Comparison of ENCODE assay signal across 12 cellular contexts in genomic region chr17:42579794-42580551, GRCh38. TPM values are rescaled to one million over a fixed set of nuclear protein-coding genes. Genes with fewer than 3 reads are reported as not detected.
DNase-seq lines count a peak whose midpoint lies in the region; ATAC-seq and TF ChIP-seq lines count a peak whose summit lies in the region.
"Had no signal": no experiment of that assay in that cellular context is flagged by ENCODE, and none has a peak within 500 bp of the region (broad histone marks: within the 10 kb centered on the region; RNA-seq: fewer than 3 reads in every experiment).

No MANE protein-coding gene starts in this region.

- TF ChIP-seq POLR2A in body of pancreas (IDR thresholded peaks at IDR 0.05) = no peak

- intact Hi-C loops in activated CD4-positive, alpha-beta T cell treated with anti-CD3 and anti-CD28 coated beads for 36 hours (cut with DNase I, micrococcal nuclease) = loop anchor here in 1 of 2 experiments (2.0 to 5.0 kb wide), 2 partner anchors 99 to 242 kb away; partner anchors contain the start of gene BECN1
- intact Hi-C loops in activated T-helper 1 cell treated with anti-CD3 and anti-CD28 coated beads, Interleukin-12 subunit alpha, Interleukin-12 subunit beta, Interleukin-2, Interleukin-4 antibody, amounts not matched to agents 30 ng/mL and 10 ng/mL and 1 ng/mL, durations not matched to agents 14 hours and 24 hours and 36 hours (cut with micrococcal nuclease) = loop anchor here (5.0 to 10.0 kb wide), 2 partner anchors 347 to 545 kb away; partner anchors contain the start of gene BRCA1
- intact Hi-C loops in body of pancreas (cut with DNase I) = loop anchor here (5.0 kb wide), 1 partner anchor 102 kb away; the partner anchor contains the start of genes CCR10 and CNTNAP1

- H3K27me3 ChIP-seq in body of pancreas = no peaks in the 10 kb centered on the region
- H3K27me3 ChIP-seq: upper lobe of left lung had no signal

- no peaks in the 10 kb centered on the region for H3K9me3 ChIP-seq in body of pancreas
- H3K9me3 ChIP-seq: upper lobe of left lung had no signal

- H3K4me1 ChIP-seq in body of pancreas = peaks cover 22% of the 10 kb centered on the region

- peaks cover 48% of the 10 kb centered on the region for H3K36me3 Mint-ChIP-seq in activated CD4-positive, alpha-beta T cell treated with anti-CD3 and anti-CD28 coated beads for 36 hours (ENCODE audit: low read depth)
- H3K36me3 Mint-ChIP-seq in activated T-helper 1 cell treated with anti-CD3 and anti-CD28 coated beads, Interleukin-12 subunit alpha, Interleukin-12 subunit beta, Interleukin-2, Interleukin-4 antibody, amounts not matched to agents 30 ng/mL and 10 ng/mL and 1 ng/mL, durations not matched to agents 14 hours and 24 hours and 36 hours (ENCODE audit: low read depth) = peaks cover 27% of the 10 kb centered on the region
- peaks cover 0 to 63% (median 6%) of the 10 kb centered on the region in 3 donors for H3K36me3 Mint-ChIP-seq in naive thymus-derived CD8-positive, alpha-beta T cell

- no peak for ATAC-seq in activated CD4-positive, alpha-beta T cell treated with anti-CD3 and anti-CD28 coated beads for 36 hours
- no peak for ATAC-seq in naive thymus-derived CD8-positive, alpha-beta T cell
- ATAC-seq in HG02973 (IDR thresholded peaks at IDR 0.05; ENCODE audit: unreplicated experiment) (no peak), body of pancreas (no peak)

- WGBS in body of pancreas, 2 donors = 32 to 47% methylated on average over 2 of the region's 2 CpGs

- no peak for TF ChIP-seq CTCF in body of pancreas (IDR thresholded peaks at IDR 0.05)

- H3K27me3 Mint-ChIP-seq in activated CD4-positive, alpha-beta T cell treated with anti-CD3 and anti-CD28 coated beads for 36 hours = no peaks in the 10 kb centered on the region
- H3K27me3 Mint-ChIP-seq in activated T-helper 1 cell treated with anti-CD3 and anti-CD28 coated beads, Interleukin-12 subunit alpha, Interleukin-12 subunit beta, Interleukin-2, Interleukin-4 antibody, amounts not matched to agents 30 ng/mL and 10 ng/mL and 1 ng/mL, durations not matched to agents 14 hours and 24 hours and 36 hours (ENCODE audit: insufficient read depth) = no peaks in the 10 kb centered on the region
- H3K27me3 Mint-ChIP-seq in naive thymus-derived CD8-positive, alpha-beta T cell = no peaks in the 10 kb centered on the region

- CTCF ChIA-PET in activated CD4-positive, alpha-beta T cell treated with anti-CD3 and anti-CD28 coated beads for 36 hours (lab: Charles Lee) = interaction anchor here (0.5 to 4.7 kb wide), 11 partner anchors 17 to 613 kb away, joined by 3 to 80 read pairs (median 3); partner anchors contain the start of genes CNP, RETREG3 and TUBG1

- H3K36me3 ChIP-seq in body of pancreas (replicated peaks in 1 of 2; ENCODE audit: insufficient read depth in 1 of 2, low read depth in 2 of 2) = peaks cover 22 to 28% of the 10 kb centered on the region in 2 donors

- H3K27ac ChIP-seq in body of pancreas = no peak overlapping the region
- H3K27ac ChIP-seq: upper lobe of left lung had no signal

- POLR2A ChIA-PET in activated CD4-positive, alpha-beta T cell treated with anti-CD3 and anti-CD28 coated beads for 36 hours (lab: Charles Lee) = no interaction called here
- POLR2A ChIA-PET in naive thymus-derived CD8-positive, alpha-beta T cell (lab: Charles Lee) = interaction anchor here (0.6 to 4.8 kb wide), 3 partner anchors 13 to 127 kb away, joined by 3 to 41 read pairs (median 14); partner anchors contain the start of genes MLX, RETREG3 and TUBG1

- in situ Hi-C loops in KBM-7 (cut with MboI; ENCODE audit: low pct_unique_long_range_greater_than_20kb, low sequenced_read_pairs) = loop anchor here (25.0 kb wide), 1 partner anchor 357 kb away; no protein-coding TSS in a partner anchor

- H3K27ac Mint-ChIP-seq in activated CD4-positive, alpha-beta T cell treated with anti-CD3 and anti-CD28 coated beads for 36 hours = peak overlapping the region; percentile 53
- H3K27ac Mint-ChIP-seq in activated T-helper 1 cell treated with anti-CD3 and anti-CD28 coated beads, Interleukin-12 subunit alpha, Interleukin-12 subunit beta, Interleukin-2, Interleukin-4 antibody, amounts not matched to agents 30 ng/mL and 10 ng/mL and 1 ng/mL, durations not matched to agents 14 hours and 24 hours and 36 hours = no peak overlapping the region
- peak overlapping the region in 8 of 10 donors; percentile 20 to 80 (median 56) for H3K27ac Mint-ChIP-seq in naive thymus-derived CD8-positive, alpha-beta T cell

- no peaks in the 10 kb centered on the region for H3K9me3 Mint-ChIP-seq in activated CD4-positive, alpha-beta T cell treated with anti-CD3 and anti-CD28 coated beads for 36 hours (ENCODE audit: low read depth)
- H3K9me3 Mint-ChIP-seq in activated T-helper 1 cell treated with anti-CD3 and anti-CD28 coated beads, Interleukin-12 subunit alpha, Interleukin-12 subunit beta, Interleukin-2, Interleukin-4 antibody, amounts not matched to agents 30 ng/mL and 10 ng/mL and 1 ng/mL, durations not matched to agents 14 hours and 24 hours and 36 hours = no peaks in the 10 kb centered on the region
- H3K9me3 Mint-ChIP-seq in naive thymus-derived CD8-positive, alpha-beta T cell = no peaks in the 10 kb centered on the region

- no peak overlapping the region for H3K4me3 ChIP-seq in body of pancreas
- H3K4me3 ChIP-seq: upper lobe of left lung had no signal

- no peak for DNase-seq in activated CD4-positive, alpha-beta T cell treated with anti-CD3 and anti-CD28 coated beads for 36 hours
- DNase-seq in activated CD4-positive, alpha-beta T cell treated with anti-CD3 and anti-CD28 coated beads for 4 hours = no peak
- peak; percentile 44 for DNase-seq in KBM-7
- no peak for DNase-seq in activated T-helper 1 cell treated with anti-CD3 and anti-CD28 coated beads, Interleukin-12 subunit alpha, Interleukin-12 subunit beta, Interleukin-2, Interleukin-4 antibody, amounts not matched to agents 30 ng/mL and 10 ng/mL and 1 ng/mL, durations not matched to agents 14 hours and 24 hours and 36 hours (ENCODE audit: low spot score)
- no peak for DNase-seq in naive thymus-derived CD8-positive, alpha-beta T cell
- DNase-seq in NCI-H1694 treated with DMSO at 0.1 percent for 48 hours (lab: John Stamatoyannopoulos, UW) = no peak
- no peak for DNase-seq in body of pancreas
- DNase-seq: mesendoderm, NCI-H446, posterior cingulate gyrus, upper lobe of left lung had no signal

- H3K4me3 Mint-ChIP-seq in activated CD4-positive, alpha-beta T cell treated with anti-CD3 and anti-CD28 coated beads for 36 hours = peak overlapping the region; percentile 6
- peak overlapping the region; percentile 76 for H3K4me3 Mint-ChIP-seq in activated T-helper 1 cell treated with anti-CD3 and anti-CD28 coated beads, Interleukin-12 subunit alpha, Interleukin-12 subunit beta, Interleukin-2, Interleukin-4 antibody, amounts not matched to agents 30 ng/mL and 10 ng/mL and 1 ng/mL, durations not matched to agents 14 hours and 24 hours and 36 hours
- peak overlapping the region in 5 of 10 donors; percentile 2 to 59 (median 48) for H3K4me3 Mint-ChIP-seq in naive thymus-derived CD8-positive, alpha-beta T cell

- H3K4me1 Mint-ChIP-seq in activated CD4-positive, alpha-beta T cell treated with anti-CD3 and anti-CD28 coated beads for 36 hours = peaks cover 26% of the 10 kb centered on the region
- peaks cover 38% of the 10 kb centered on the region for H3K4me1 Mint-ChIP-seq in activated T-helper 1 cell treated with anti-CD3 and anti-CD28 coated beads, Interleukin-12 subunit alpha, Interleukin-12 subunit beta, Interleukin-2, Interleukin-4 antibody, amounts not matched to agents 30 ng/mL and 10 ng/mL and 1 ng/mL, durations not matched to agents 14 hours and 24 hours and 36 hours (ENCODE audit: low read depth)
- peaks cover 14 to 34% (median 32%) of the 10 kb centered on the region in 4 donors for H3K4me1 Mint-ChIP-seq in naive thymus-derived CD8-positive, alpha-beta T cell

RNA-seq across cellular contexts. Expression of gene PSMC3IP, which starts 2.4 kb away (rescaled TPM):
- total RNA-seq in activated CD4-positive, alpha-beta T cell treated with anti-CD3 and anti-CD28 coated beads for 36 hours = 10 to 100 TPM; 27.0 to 28.9 TPM
- 27.6 and 31.5 TPM in 2 replicates for total RNA-seq in activated T-helper 1 cell treated with anti-CD3 and anti-CD28 coated beads, Interleukin-12 subunit alpha, Interleukin-12 subunit beta, Interleukin-2, Interleukin-4 antibody, amounts not matched to agents 30 ng/mL and 10 ng/mL and 1 ng/mL, durations not matched to agents 14 hours and 24 hours and 36 hours
- total RNA-seq in naive thymus-derived CD8-positive, alpha-beta T cell = 1 to 10 TPM; 3.3 to 4.6 TPM
- 1 to 10 TPM in 1 of 3 donors, under 1 TPM in 2; 0.69 to 1.1 (median 0.71) TPM for polyA plus RNA-seq in naive thymus-derived CD8-positive, alpha-beta T cell
- 1 to 10 TPM in 1 of 2 donors, not detected in 1; 2.1 TPM for total RNA-seq in body of pancreas

RNA-seq across cellular contexts. Expression of gene MLX, which starts 13.1 kb away (rescaled TPM):
- 10 to 100 TPM; 38.7 to 40.7 TPM for total RNA-seq in activated CD4-positive, alpha-beta T cell treated with anti-CD3 and anti-CD28 coated beads for 36 hours
- 74.1 and 75.4 TPM in 2 replicates for total RNA-seq in activated T-helper 1 cell treated with anti-CD3 and anti-CD28 coated beads, Interleukin-12 subunit alpha, Interleukin-12 subunit beta, Interleukin-2, Interleukin-4 antibody, amounts not matched to agents 30 ng/mL and 10 ng/mL and 1 ng/mL, durations not matched to agents 14 hours and 24 hours and 36 hours
- 10 to 100 TPM; 58.2 to 67.8 TPM for total RNA-seq in naive thymus-derived CD8-positive, alpha-beta T cell
- polyA plus RNA-seq in naive thymus-derived CD8-positive, alpha-beta T cell = 10 to 100 TPM; 24.6 to 47.1 (median 25.0) TPM
- 10 to 100 TPM; 24.9 to 28.7 TPM for total RNA-seq in body of pancreas

RNA-seq across cellular contexts. Expression of gene COASY, which starts 18.0 kb away (rescaled TPM):
- 100 to 1,000 TPM in 1 of 2 experiments, 10 to 100 TPM in 1; 83.3 to 105 TPM for total RNA-seq in activated CD4-positive, alpha-beta T cell treated with anti-CD3 and anti-CD28 coated beads for 36 hours
- 93.1 and 95.4 TPM in 2 replicates for total RNA-seq in activated T-helper 1 cell treated with anti-CD3 and anti-CD28 coated beads, Interleukin-12 subunit alpha, Interleukin-12 subunit beta, Interleukin-2, Interleukin-4 antibody, amounts not matched to agents 30 ng/mL and 10 ng/mL and 1 ng/mL, durations not matched to agents 14 hours and 24 hours and 36 hours
- total RNA-seq in naive thymus-derived CD8-positive, alpha-beta T cell = 10 to 100 TPM; 67.0 to 72.3 TPM
- polyA plus RNA-seq in naive thymus-derived CD8-positive, alpha-beta T cell = 10 to 100 TPM; 48.3 to 67.9 (median 65.5) TPM
- total RNA-seq in body of pancreas = 10 to 100 TPM; 24.1 to 60.6 TPM

RNA-seq across cellular contexts. Expression of gene HSD17B1, which starts 27.2 kb away (rescaled TPM):
- total RNA-seq in activated CD4-positive, alpha-beta T cell treated with anti-CD3 and anti-CD28 coated beads for 36 hours = under 1 TPM; 0.35 to 0.41 TPM
- total RNA-seq in activated T-helper 1 cell treated with anti-CD3 and anti-CD28 coated beads, Interleukin-12 subunit alpha, Interleukin-12 subunit beta, Interleukin-2, Interleukin-4 antibody, amounts not matched to agents 30 ng/mL and 10 ng/mL and 1 ng/mL, durations not matched to agents 14 hours and 24 hours and 36 hours = 0.49 and 0.78 TPM in 2 replicates
- total RNA-seq in naive thymus-derived CD8-positive, alpha-beta T cell = 1 to 10 TPM; 1.4 to 2.1 TPM
- under 1 TPM; 0.18 to 0.98 (median 0.24) TPM for polyA plus RNA-seq in naive thymus-derived CD8-positive, alpha-beta T cell
- 1 to 10 TPM in 1 of 2 donors, under 1 TPM in 1; 0.78 to 9.2 TPM for total RNA-seq in body of pancreas

RNA-seq across cellular contexts. Expression of gene RETREG3, which starts 29.2 kb away (rescaled TPM):
- total RNA-seq in activated CD4-positive, alpha-beta T cell treated with anti-CD3 and anti-CD28 coated beads for 36 hours = 10 to 100 TPM; 28.3 to 30.9 TPM
- total RNA-seq in activated T-helper 1 cell treated with anti-CD3 and anti-CD28 coated beads, Interleukin-12 subunit alpha, Interleukin-12 subunit beta, Interleukin-2, Interleukin-4 antibody, amounts not matched to agents 30 ng/mL and 10 ng/mL and 1 ng/mL, durations not matched to agents 14 hours and 24 hours and 36 hours = 41.1 and 43.4 TPM in 2 replicates
- 100 to 1,000 TPM; 139 to 147 TPM for total RNA-seq in naive thymus-derived CD8-positive, alpha-beta T cell
- polyA plus RNA-seq in naive thymus-derived CD8-positive, alpha-beta T cell = 100 to 1,000 TPM; 119 to 131 (median 122) TPM
- total RNA-seq in body of pancreas = 10 to 100 TPM; 36.9 to 42.0 TPM
